In the genomic region with DNA sequence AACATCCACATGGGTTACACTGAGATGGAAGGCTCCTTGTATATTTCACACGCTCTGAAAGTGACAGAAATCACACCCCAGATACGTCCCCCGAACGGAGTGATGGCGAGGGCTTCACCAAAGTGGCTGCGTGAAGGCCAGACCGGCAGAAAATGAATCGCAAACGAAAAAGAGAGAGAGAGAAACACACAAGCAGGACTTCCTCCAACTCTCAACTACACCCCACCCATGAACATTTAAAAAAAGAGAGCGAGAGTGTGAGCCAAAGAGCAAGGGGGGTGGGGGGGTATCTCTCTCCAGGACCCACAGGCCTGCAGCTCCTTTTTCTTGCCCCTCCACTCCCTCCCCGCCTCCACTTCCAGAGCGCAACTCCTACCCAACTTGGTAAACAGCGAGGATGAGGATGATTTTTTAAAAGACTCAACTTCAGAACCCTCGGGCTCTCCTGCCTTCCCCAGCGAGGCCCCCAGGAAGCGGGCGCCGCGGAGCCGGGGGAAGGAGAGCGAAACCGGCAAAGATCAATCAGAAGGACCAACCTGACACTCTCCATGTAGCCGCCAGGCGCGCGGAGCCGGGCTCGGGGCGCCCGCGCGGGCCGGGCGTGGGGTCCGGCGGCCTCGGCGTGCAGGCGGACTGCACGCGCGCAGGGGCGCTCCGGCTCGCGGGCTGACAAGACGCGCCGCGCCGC, we compare ENCODE assay signal across 8 cellular contexts.
A peak's percentile ranks its signal among the peaks of the same experiment; 100 is the strongest.
DNase-seq lines count a peak whose midpoint lies in the region; ATAC-seq and TF ChIP-seq lines count a peak whose summit lies in the region.

No MANE protein-coding gene starts in this region.

- no peaks in the 10 kb centered on the region for H3K36me3 ChIP-seq in iPS-18a (ENCODE audit: control insufficient read depth, low read depth, low read length)

- no peaks in the 10 kb centered on the region for H3K9me3 ChIP-seq in iPS-18a (ENCODE audit: control insufficient read depth, low read depth, low read length)

- no peak overlapping the region for H3K27ac ChIP-seq in iPS-18a (ENCODE audit: low read length)

- peak; percentile 45 for ATAC-seq in HG03457 (IDR thresholded peaks at IDR 0.05; ENCODE audit: unreplicated experiment)

- in situ Hi-C loops in astrocyte of the spinal cord (cut with HindIII; ENCODE audit: low sequenced_read_pairs), result no loop called here

- no peak for TF ChIP-seq CTCF in astrocyte of the spinal cord (IDR thresholded peaks at IDR 0.05; ENCODE audit: low read depth, low read length)

- peaks cover 36% of the 10 kb centered on the region for H3K27me3 ChIP-seq in iPS-18a (ENCODE audit: control insufficient read depth, insufficient read depth, low read length)

- H3K4me3 ChIP-seq in astrocyte of the spinal cord (ENCODE audit: low read depth, low read length) (peak overlapping the region; percentile 65), iPS-18a (ENCODE audit: low read length) (peak overlapping the region; percentile 79), skeletal muscle cell (ENCODE audit: low read depth, low read length) (peak overlapping the region; percentile 78)

- H3K9ac ChIP-seq in iPS-18a (ENCODE audit: low read length), result no peak overlapping the region

- peaks cover 71% of the 10 kb centered on the region for H3K4me1 ChIP-seq in iPS-18a (ENCODE audit: control insufficient read depth, low read depth, low read length)

- DNase-seq in NCI-H345 (lab: John Stamatoyannopoulos, UW) (peak; percentile 47), NCI-H345 treated with DMSO at 0.1 percent for 48 hours (lab: John Stamatoyannopoulos, UW; ENCODE audit: unreplicated experiment) (no peak), T-helper 2 cell (peak; percentile 42 to 71 (median 60)), astrocyte of the spinal cord (ENCODE audit: low read depth, low spot score) (peak; percentile 81), skeletal muscle cell (ENCODE audit: low read depth) (no peak), NCI-H187 (lab: John Stamatoyannopoulos, UW) (no peak)

Comparison
In these comparisons a context has a peak if more than half of its experiments do, and no peak if none do; other contexts are left out.
1. DNase-seq: peak in NCI-H345 (single experiment), T-helper 2 cell (5 of 5) and astrocyte of the spinal cord (single experiment); none in NCI-H345 treated with DMSO at 0.1 percent for 48 hours (single experiment), skeletal muscle cell (single experiment) and NCI-H187 (0 of 2).
2. Peak in every context shown above with its lines, with median percentiles within 50 percentile points of each other: H3K4me3 ChIP-seq.